In the genomic region with DNA sequence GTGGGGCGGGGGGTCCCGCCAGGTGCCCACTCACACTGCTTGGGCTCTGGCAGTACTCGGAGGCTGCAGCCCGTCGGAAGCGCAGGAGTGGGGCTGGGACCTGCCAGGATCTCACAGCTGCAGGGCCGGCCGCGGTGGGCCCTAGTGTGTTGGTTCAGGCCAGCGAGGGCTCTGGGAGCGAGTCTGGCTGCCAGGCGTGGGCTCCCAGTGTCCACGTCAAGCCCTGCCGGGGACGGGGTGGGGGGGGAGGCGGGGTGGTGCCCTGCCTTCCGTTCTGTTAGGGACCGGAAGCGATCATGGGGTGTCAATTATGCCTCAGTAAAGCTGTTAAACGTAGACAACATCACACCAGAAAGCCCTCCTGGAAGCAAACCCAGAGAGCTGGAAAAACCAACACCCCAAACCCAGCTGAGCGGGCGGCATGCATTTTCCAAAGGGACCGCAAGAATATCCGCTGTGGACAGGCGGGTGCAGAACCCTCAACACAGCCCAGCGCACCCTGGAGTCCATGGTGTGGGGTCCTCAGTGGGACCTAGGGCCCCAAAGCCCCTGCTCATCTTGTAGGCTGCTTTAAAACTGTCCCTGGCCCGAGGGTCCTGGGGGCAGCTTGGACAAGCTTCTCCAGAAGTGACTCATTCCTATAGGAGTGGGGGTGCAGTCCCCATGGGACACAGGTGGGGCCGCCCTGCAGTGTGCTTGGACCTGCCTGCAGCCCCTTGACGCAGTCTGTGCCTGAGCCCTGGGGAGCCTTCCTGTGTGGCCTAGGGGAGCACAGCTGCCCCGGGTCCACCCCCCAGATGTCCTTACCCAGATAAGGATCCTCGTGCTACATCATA, we compare ENCODE assay signal across 13 cellular contexts. TPM values are rescaled to one million over a fixed set of nuclear protein-coding genes. Genes with fewer than 3 reads are reported as not detected.
DNase-seq lines count a peak whose midpoint lies in the region; ATAC-seq and TF ChIP-seq lines count a peak whose summit lies in the region.
"Had no signal": no experiment of that assay in that cellular context is flagged by ENCODE, and none has a peak within 500 bp of the region (broad histone marks: within the 10 kb centered on the region; RNA-seq: fewer than 3 reads in every experiment).

No MANE protein-coding gene starts in this region.

- peaks cover 0 to 10% of the 10 kb centered on the region in 2 donors for H3K27me3 Mint-ChIP-seq in effector memory CD8-positive, alpha-beta T cell
- peaks cover 14% of the 10 kb centered on the region for H3K27me3 Mint-ChIP-seq in progenitor cell of endocrine pancreas

- peak; percentile 15 for DNase-seq in NCI-H82 (lab: John Stamatoyannopoulos, UW)
- no peak for DNase-seq in NCI-H82 treated with DMSO at 0.1 percent for 48 hours (lab: John Stamatoyannopoulos, UW; ENCODE audit: unreplicated experiment)
- no peak for DNase-seq in effector memory CD8-positive, alpha-beta T cell
- DNase-seq in progenitor cell of endocrine pancreas (ENCODE audit: low spot score, unreplicated experiment) = peak; percentile 9
- DNase-seq in A172 (ENCODE audit: low spot score) = no peak
- DNase-seq: NCI-H2227 treated with DMSO at 0.1 percent for 48 hours had no signal

- TF ChIP-seq CTCF in HEK293 (tag by site-specific recombination; IDR thresholded peaks at IDR 0.05) (no peak), progenitor cell of endocrine pancreas (IDR thresholded peaks at IDR 0.05; ENCODE audit: unreplicated experiment) (no peak)

- H3K4me1 ChIP-seq in HEK293 (ENCODE audit: control insufficient read depth, insufficient read depth, low read length) = peaks cover 13% of the 10 kb centered on the region; the same call in 1 of the 2 replicates

- no peaks in the 10 kb centered on the region for H3K9me3 Mint-ChIP-seq in effector memory CD8-positive, alpha-beta T cell
- H3K9me3 Mint-ChIP-seq in progenitor cell of endocrine pancreas (ENCODE audit: low read depth) = no peaks in the 10 kb centered on the region

- peak overlapping the region; percentile 47 to 66 for H3K4me3 Mint-ChIP-seq in effector memory CD8-positive, alpha-beta T cell
- peak overlapping the region; percentile 38 for H3K4me3 Mint-ChIP-seq in progenitor cell of endocrine pancreas (ENCODE audit: low read depth)

- peaks cover 4% of the 10 kb centered on the region for H3K36me3 Mint-ChIP-seq in effector memory CD8-positive, alpha-beta T cell (ENCODE audit: insufficient read depth)
- no peaks in the 10 kb centered on the region for H3K36me3 Mint-ChIP-seq in progenitor cell of endocrine pancreas (ENCODE audit: insufficient read depth)

- TF ChIP-seq POLR2A in GM18505 (IDR thresholded peaks at IDR 0.05; ENCODE audit: borderline replicate concordance, extremely low read depth, insufficient read depth, insufficient read length) = no peak

- peak overlapping the region in 1 of 2 donors; percentile 26 for H3K27ac Mint-ChIP-seq in effector memory CD8-positive, alpha-beta T cell
- H3K27ac Mint-ChIP-seq in progenitor cell of endocrine pancreas = no peak overlapping the region

- no peak overlapping the region for H3K4me3 ChIP-seq in HEK293 (ENCODE audit: low read depth, low read length)

- peaks cover 31% of the 10 kb centered on the region in 2 donors for H3K4me1 Mint-ChIP-seq in effector memory CD8-positive, alpha-beta T cell (ENCODE audit: low read depth in 2 of 2)
- H3K4me1 Mint-ChIP-seq in progenitor cell of endocrine pancreas (ENCODE audit: low read depth) = peaks cover 20% of the 10 kb centered on the region

- POLR2A ChIA-PET in HEK293 (lab: Yijun Ruan, JAX) = no interaction called here

- no peak for ATAC-seq in effector memory CD8-positive, alpha-beta T cell (replicated peaks)
- ATAC-seq in GM18505 (IDR thresholded peaks at IDR 0.05; ENCODE audit: unreplicated experiment) = no peak
- ATAC-seq in HG02973 (IDR thresholded peaks at IDR 0.05; ENCODE audit: unreplicated experiment) = no peak
- ATAC-seq: gastroesophageal sphincter had no signal

- no peaks in the 10 kb centered on the region for H3K9me3 ChIP-seq in HEK293 (ENCODE audit: control insufficient read depth, insufficient read depth, low read depth, low read length)
- H3K9me3 ChIP-seq: A549, gastroesophageal sphincter, SJSA1, thoracic aorta had no signal

- no peak overlapping the region for H3K27ac ChIP-seq in HEK293 (ENCODE audit: extremely low read depth, low read depth, low read length)
- H3K27ac ChIP-seq: thoracic aorta had no signal

- CTCF ChIA-PET in HEK293 (lab: Yijun Ruan, JAX) = interaction anchor here (1.8 to 1.9 kb wide), 2 partner anchors 108 to 141 kb away, joined by 4 to 5 read pairs; no protein-coding TSS in a partner anchor

- peaks cover 0 to 16% of the 10 kb centered on the region in 2 experiments; a peak in 1 of 3 replicates for H3K36me3 ChIP-seq in HEK293 (ENCODE audit: control insufficient read depth in 2 of 2, insufficient read depth in 1 of 2, low read length in 2 of 2)
- H3K36me3 ChIP-seq: gastroesophageal sphincter, thoracic aorta had no signal

TF ChIP-seq in HEK293, 187 proteins besides CTCF, POLR2A, EP300 and RAD21 (continues in another document):
- TF ChIP-seq ZNF211 (tag by site-specific recombination; IDR thresholded peaks at IDR 0.05; ENCODE audit: low read depth) (no peak), ZXDB (tag by site-specific recombination; IDR thresholded peaks at IDR 0.05) (no peak), ZSCAN30 (tag by site-specific recombination; IDR thresholded peaks at IDR 0.05) (no peak), ZNF549 (tag by site-specific recombination; IDR thresholded peaks at IDR 0.05) (no peak), ZBTB21 (tag by site-specific recombination; IDR thresholded peaks at IDR 0.05) (no peak), ZNF664 (tag by site-specific recombination; IDR thresholded peaks at IDR 0.05) (no peak), ZNF23 (tag by site-specific recombination; IDR thresholded peaks at IDR 0.05; ENCODE audit: borderline replicate concordance) (no peak), ZIC2 (tag by site-specific recombination; IDR thresholded peaks at IDR 0.05) (peak; percentile 46), ZNF423 (tag by site-specific recombination; IDR thresholded peaks at IDR 0.05) (no peak), ZNF133 (tag by site-specific recombination; IDR thresholded peaks at IDR 0.05) (no peak), ZNF391 (tag by site-specific recombination; IDR thresholded peaks at IDR 0.05; ENCODE audit: borderline replicate concordance, low read depth) (no peak), GLIS2 (tag by site-specific recombination; IDR thresholded peaks at IDR 0.05) (peak; percentile 29; the same call in 1 of the 2 replicates), GFI1B (tag by site-specific recombination; IDR thresholded peaks at IDR 0.05) (no peak), EGR2 (tag by site-specific recombination; IDR thresholded peaks at IDR 0.05; ENCODE audit: low read depth) (no peak), ZNF600 (tag by site-specific recombination; IDR thresholded peaks at IDR 0.05) (no peak)
- TF ChIP-seq, protein P1, sequence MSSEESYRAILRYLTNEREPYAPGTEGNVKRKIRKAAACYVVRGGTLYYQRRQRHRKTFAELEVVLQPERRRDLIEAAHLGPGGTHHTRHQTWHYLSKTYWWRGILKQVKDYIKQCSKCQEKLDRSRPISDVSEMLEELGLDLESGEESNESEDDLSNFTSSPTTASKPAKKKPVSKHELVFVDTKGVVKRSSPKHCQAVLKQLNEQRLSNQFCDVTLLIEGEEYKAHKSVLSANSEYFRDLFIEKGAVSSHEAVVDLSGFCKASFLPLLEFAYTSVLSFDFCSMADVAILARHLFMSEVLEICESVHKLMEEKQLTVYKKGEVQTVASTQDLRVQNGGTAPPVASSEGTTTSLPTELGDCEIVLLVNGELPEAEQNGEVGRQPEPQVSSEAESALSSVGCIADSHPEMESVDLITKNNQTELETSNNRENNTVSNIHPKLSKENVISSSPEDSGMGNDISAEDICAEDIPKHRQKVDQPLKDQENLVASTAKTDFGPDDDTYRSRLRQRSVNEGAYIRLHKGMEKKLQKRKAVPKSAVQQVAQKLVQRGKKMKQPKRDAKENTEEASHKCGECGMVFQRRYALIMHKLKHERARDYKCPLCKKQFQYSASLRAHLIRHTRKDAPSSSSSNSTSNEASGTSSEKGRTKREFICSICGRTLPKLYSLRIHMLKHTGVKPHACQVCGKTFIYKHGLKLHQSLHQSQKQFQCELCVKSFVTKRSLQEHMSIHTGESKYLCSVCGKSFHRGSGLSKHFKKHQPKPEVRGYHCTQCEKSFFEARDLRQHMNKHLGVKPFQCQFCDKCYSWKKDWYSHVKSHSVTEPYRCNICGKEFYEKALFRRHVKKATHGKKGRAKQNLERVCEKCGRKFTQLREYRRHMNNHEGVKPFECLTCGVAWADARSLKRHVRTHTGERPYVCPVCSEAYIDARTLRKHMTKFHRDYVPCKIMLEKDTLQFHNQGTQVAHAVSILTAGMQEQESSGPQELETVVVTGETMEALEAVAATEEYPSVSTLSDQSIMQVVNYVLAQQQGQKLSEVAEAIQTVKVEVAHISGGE (tag by site-specific recombination; conservative IDR thresholded peaks at IDR 0.05; ENCODE audit: low read depth) = no peak
- TF ChIP-seq, protein P2, sequence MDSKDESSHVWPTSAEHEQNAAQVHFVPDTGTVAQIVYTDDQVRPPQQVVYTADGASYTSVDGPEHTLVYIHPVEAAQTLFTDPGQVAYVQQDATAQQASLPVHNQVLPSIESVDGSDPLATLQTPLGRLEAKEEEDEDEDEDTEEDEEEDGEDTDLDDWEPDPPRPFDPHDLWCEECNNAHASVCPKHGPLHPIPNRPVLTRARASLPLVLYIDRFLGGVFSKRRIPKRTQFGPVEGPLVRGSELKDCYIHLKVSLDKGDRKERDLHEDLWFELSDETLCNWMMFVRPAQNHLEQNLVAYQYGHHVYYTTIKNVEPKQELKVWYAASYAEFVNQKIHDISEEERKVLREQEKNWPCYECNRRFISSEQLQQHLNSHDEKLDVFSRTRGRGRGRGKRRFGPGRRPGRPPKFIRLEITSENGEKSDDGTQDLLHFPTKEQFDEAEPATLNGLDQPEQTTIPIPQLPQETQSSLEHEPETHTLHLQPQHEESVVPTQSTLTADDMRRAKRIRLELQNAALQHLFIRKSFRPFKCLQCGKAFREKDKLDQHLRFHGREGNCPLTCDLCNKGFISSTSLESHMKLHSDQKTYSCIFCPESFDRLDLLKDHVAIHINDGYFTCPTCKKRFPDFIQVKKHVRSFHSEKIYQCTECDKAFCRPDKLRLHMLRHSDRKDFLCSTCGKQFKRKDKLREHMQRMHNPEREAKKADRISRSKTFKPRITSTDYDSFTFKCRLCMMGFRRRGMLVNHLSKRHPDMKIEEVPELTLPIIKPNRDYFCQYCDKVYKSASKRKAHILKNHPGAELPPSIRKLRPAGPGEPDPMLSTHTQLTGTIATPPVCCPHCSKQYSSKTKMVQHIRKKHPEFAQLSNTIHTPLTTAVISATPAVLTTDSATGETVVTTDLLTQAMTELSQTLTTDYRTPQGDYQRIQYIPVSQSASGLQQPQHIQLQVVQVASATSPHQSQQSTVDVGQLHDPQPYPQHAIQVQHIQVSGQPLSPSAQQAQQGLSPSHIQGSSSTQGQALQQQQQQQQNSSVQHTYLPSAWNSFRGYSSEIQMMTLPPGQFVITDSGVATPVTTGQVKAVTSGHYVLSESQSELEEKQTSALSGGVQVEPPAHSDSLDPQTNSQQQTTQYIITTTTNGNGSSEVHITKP (tag by site-specific recombination; IDR thresholded peaks at IDR 0.05) = no peak

RNA-seq across cellular contexts. Expression of a gene that starts 1.3 kb away (rescaled TPM):
- 74.5 and 81.2 TPM in 2 replicates for total RNA-seq in progenitor cell of endocrine pancreas
- 33.7 and 45.8 TPM in 2 replicates for total RNA-seq in A172 (2014; rRNA removed; shearing (Covaris generic))

Comparison
In these comparisons a context has a peak if more than half of its experiments do, and no peak if none do; other contexts are left out.
1. DNase-seq: peak in NCI-H82 (single experiment) and progenitor cell of endocrine pancreas (single experiment); none in NCI-H82 treated with DMSO at 0.1 percent for 48 hours (single experiment), effector memory CD8-positive, alpha-beta T cell (0 of 3) and A172 (single experiment).